ENCODE assay signal across 8 cellular contexts in genomic region chr3:169772530-169772950, GRCh38. TPM values are rescaled to one million over a fixed set of nuclear protein-coding genes. Genes with fewer than 3 reads are reported as not detected.
A peak's percentile ranks its signal among the peaks of the same experiment; 100 is the strongest.
DNase-seq lines count a peak whose midpoint lies in the region; TF ChIP-seq lines count a peak whose summit lies in the region.

No MANE protein-coding gene starts in this region.

- H3K27me3 ChIP-seq in MG63 (no peaks in the 10 kb centered on the region), brain microvascular endothelial cell (replicated peaks) (no peaks in the 10 kb centered on the region), iPS DF 6.9 (ENCODE audit: control insufficient read depth, insufficient read depth, low read length) (no peaks in the 10 kb centered on the region)

- no peak for TF ChIP-seq CTCF in GM10266 (IDR thresholded peaks at IDR 0.05; ENCODE audit: control insufficient read depth, insufficient read depth, low read depth, missing control alignments)
- TF ChIP-seq CTCF in brain microvascular endothelial cell (IDR thresholded peaks at IDR 0.05; ENCODE audit: low read depth, low read length, missing control alignments): no peak
- no peak for TF ChIP-seq CTCF in retinal pigment epithelial cell (conservative IDR thresholded peaks at IDR 0.05; ENCODE audit: low read depth, low read length)

- WGBS in iPS DF 6.9 (ENCODE audit: insufficient coverage, insufficient read length): no CpG with 5 or more reads among the region's 11 CpGs

- in situ Hi-C loops in brain microvascular endothelial cell (cut with HindIII; ENCODE audit: low pct_ligation_motif_present, low sequenced_read_pairs): no loop called here

- H3K36me3 ChIP-seq in MG63: peaks cover 33% of the 10 kb centered on the region
- H3K36me3 ChIP-seq in brain microvascular endothelial cell (replicated peaks): peaks cover 19% of the 10 kb centered on the region
- H3K36me3 ChIP-seq in iPS DF 6.9 (ENCODE audit: control insufficient read depth, insufficient read depth, low read length): no peaks in the 10 kb centered on the region

- H3K4me1 ChIP-seq in iPS DF 6.9 (ENCODE audit: control insufficient read depth, insufficient read depth, low read length): no peaks in the 10 kb centered on the region

- H3K4me3 ChIP-seq in MG63 (peak overlapping the region; percentile 90), brain microvascular endothelial cell (ENCODE audit: low read depth, low read length) (peak overlapping the region; percentile 95), iPS DF 6.9 (ENCODE audit: low read length) (peak overlapping the region; percentile 70), retinal pigment epithelial cell (ENCODE audit: low read length) (peak overlapping the region; percentile 97)

- H3K27ac ChIP-seq in brain microvascular endothelial cell: peak overlapping the region; percentile 93
- no peak overlapping the region for H3K27ac ChIP-seq in iPS DF 6.9 (ENCODE audit: low read length)

- DNase-seq in GM10266 (ENCODE audit: extremely low spot score) (peak; percentile 68), HCEC 1CT (peak; percentile 68), MG63 (peak; percentile 72), RKO (ENCODE audit: low spot score) (peak; percentile 84), brain microvascular endothelial cell (peak; percentile 74), iPS DF 6.9 (ENCODE audit: low read depth, low spot score) (peak; percentile 39), retinal pigment epithelial cell (ENCODE audit: low read depth) (peak; percentile 48), activated gamma-delta T cell treated with Interleukin-2 at 50 U/mL for 16 hours (no peak)

- H3K9me3 ChIP-seq in MG63 (no peaks in the 10 kb centered on the region), iPS DF 6.9 (ENCODE audit: control insufficient read depth, insufficient read depth, low read length) (no peaks in the 10 kb centered on the region)

RNA-seq across cellular contexts. Expression of gene MYNN, which starts 0.7 kb away (rescaled TPM):
- total RNA-seq in MG63 (2014; rRNA removed; shearing (Covaris generic); ENCODE audit: low replicate concordance): 22.9 and 33.0 TPM in 2 replicates

RNA-seq across cellular contexts. Expression of gene ACTRT3, which starts 3.2 kb away (rescaled TPM):
- 4.3 and 6.0 TPM in 2 replicates for total RNA-seq in MG63 (2014; rRNA removed; shearing (Covaris generic); ENCODE audit: low replicate concordance)

RNA-seq across cellular contexts. Expression of gene TERC, which starts 7.7 kb away (rescaled TPM):
- total RNA-seq in MG63 (2014; rRNA removed; shearing (Covaris generic); ENCODE audit: low replicate concordance): 149 and 154 TPM in 2 replicates

RNA-seq across cellular contexts. Expression of gene LRRIQ4, which starts 40.1 kb away (rescaled TPM):
- not detected in 2 replicates for total RNA-seq in MG63 (2014; rRNA removed; shearing (Covaris generic); ENCODE audit: low replicate concordance)

RNA-seq across cellular contexts. Expression of gene LRRC34, which starts 40.2 kb away (rescaled TPM):
- total RNA-seq in MG63 (2014; rRNA removed; shearing (Covaris generic); ENCODE audit: low replicate concordance): 3.9 and 12.2 TPM in 2 replicates
